Comparison of ENCODE assay signal across 27 cellular contexts in the genomic region with DNA sequence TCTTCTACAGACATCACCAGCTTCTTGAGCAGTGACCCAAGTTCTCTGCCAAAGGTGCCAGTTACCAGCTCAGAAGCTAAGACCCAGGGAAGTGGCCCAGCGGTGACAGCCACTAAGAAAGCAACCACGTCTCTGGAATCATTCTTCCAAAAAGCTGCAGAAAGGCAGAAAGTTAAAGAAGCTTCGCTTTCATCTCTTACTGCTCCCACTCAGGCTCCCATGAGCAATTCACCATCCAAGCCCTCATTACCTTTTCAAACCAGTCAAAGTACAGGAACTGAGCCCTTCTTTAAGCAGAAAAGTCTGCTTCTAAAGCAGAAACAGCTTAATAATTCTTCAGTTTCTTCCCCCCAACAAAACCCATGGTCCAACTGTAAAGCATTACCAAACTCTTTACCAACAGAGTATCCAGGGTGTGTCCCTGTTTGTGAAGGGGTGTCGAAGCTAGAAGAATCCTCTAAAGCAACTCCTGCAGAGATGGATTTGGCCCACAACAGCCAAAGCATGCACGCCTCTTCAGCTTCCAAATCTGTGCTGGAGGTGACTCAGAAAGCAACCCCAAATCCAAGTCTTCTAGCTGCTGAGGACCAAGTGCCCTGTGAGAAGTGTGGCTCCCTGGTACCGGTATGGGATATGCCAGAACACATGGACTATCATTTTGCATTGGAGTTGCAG. TPM values are rescaled to one million over a fixed set of nuclear protein-coding genes. Genes with fewer than 3 reads are reported as not detected.
DNase-seq lines count a peak whose midpoint lies in the region; FAIRE-seq and TF ChIP-seq lines count a peak whose summit lies in the region.
"Had no signal": no experiment of that assay in that cellular context is flagged by ENCODE, and none has a peak within 500 bp of the region (broad histone marks: within the 10 kb centered on the region; RNA-seq: fewer than 3 reads in every experiment).

No MANE protein-coding gene starts in this region.

- H3K27ac Mint-ChIP-seq in astrocyte (ENCODE audit: unreplicated experiment): no peak overlapping the region
- H3K27ac Mint-ChIP-seq: activated naive CD8-positive, alpha-beta T cell treated with anti-CD3 and anti-CD28 coated beads, Interleukin-2, amount 50 U/mL, for 24 hours; stimulated activated memory B cell treated with anti-CD40 and anti-IgM and Interleukin-4, amounts not matched to agents 10 μg/mL and 1 μg/mL and 100 μg/mL, for 72 hours had no signal

- H3K27me3 Mint-ChIP-seq in astrocyte (ENCODE audit: low read depth, unreplicated experiment): no peaks in the 10 kb centered on the region
- H3K27me3 Mint-ChIP-seq: activated naive CD8-positive, alpha-beta T cell treated with anti-CD3 and anti-CD28 coated beads, Interleukin-2, amount 50 U/mL, for 24 hours; stimulated activated memory B cell treated with anti-CD40 and anti-IgM and Interleukin-4, amounts not matched to agents 10 μg/mL and 1 μg/mL and 100 μg/mL, for 72 hours had no signal

- CTCF ChIA-PET in HEK293 (lab: Yijun Ruan, JAX): interaction anchor here (0.6 to 1.3 kb wide), 4 partner anchors 12 to 159 kb away, joined by 3 read pairs; no protein-coding TSS in a partner anchor

- no peaks in the 10 kb centered on the region for H3K9me3 Mint-ChIP-seq in astrocyte (ENCODE audit: unreplicated experiment)
- H3K9me3 Mint-ChIP-seq: activated naive CD8-positive, alpha-beta T cell treated with anti-CD3 and anti-CD28 coated beads, Interleukin-2, amount 50 U/mL, for 24 hours; immature natural killer cell; stimulated activated memory B cell treated with anti-CD40 and anti-IgM and Interleukin-4, amounts not matched to agents 10 μg/mL and 1 μg/mL and 100 μg/mL, for 72 hours had no signal

- peaks cover 13% of the 10 kb centered on the region for H3K4me1 Mint-ChIP-seq in astrocyte (ENCODE audit: low read depth, unreplicated experiment)
- H3K4me1 Mint-ChIP-seq: activated naive CD8-positive, alpha-beta T cell treated with anti-CD3 and anti-CD28 coated beads, Interleukin-2, amount 50 U/mL, for 24 hours; immature natural killer cell had no signal

- no peak for TF ChIP-seq CTCF in 22Rv1 (IDR thresholded peaks at IDR 0.05)
- no peak for TF ChIP-seq CTCF in HEK293 (tag by site-specific recombination; IDR thresholded peaks at IDR 0.05)
- no peak for TF ChIP-seq CTCF in astrocyte (IDR thresholded peaks at IDR 0.05; ENCODE audit: insufficient read depth, low read depth, low read length)
- no peak for TF ChIP-seq CTCF in stomach (IDR thresholded peaks at IDR 0.05)

- no peak for TF ChIP-seq EP300 in stomach (IDR thresholded peaks at IDR 0.05)

- no peak for FAIRE-seq in astrocyte (lab: Jason Lieb, UNC)
- FAIRE-seq: GM12891 had no signal

- no peak overlapping the region for H2AFZ ChIP-seq in astrocyte (ENCODE audit: low read depth, low read length)

- no peak overlapping the region for H3K4me2 ChIP-seq in astrocyte (ENCODE audit: low read length)
- H3K4me2 ChIP-seq: BLaER1, KMS-11 had no signal

- no peaks in the 10 kb centered on the region for H3K79me2 ChIP-seq in astrocyte (ENCODE audit: insufficient read depth, low read length)

- peaks cover 48 to 61% of the 10 kb centered on the region in 2 experiments for H3K36me3 ChIP-seq in HEK293 (ENCODE audit: control insufficient read depth in 2 of 2, insufficient read depth in 1 of 2, low read length in 2 of 2)
- H3K36me3 ChIP-seq in astrocyte (ENCODE audit: insufficient read depth, low read length): peaks cover 40% of the 10 kb centered on the region
- peaks cover 19 to 71% (median 57%) of the 10 kb centered on the region in 4 donors for H3K36me3 ChIP-seq in stomach
- H3K36me3 ChIP-seq: ovary had no signal

- intact Hi-C loops in head of caudate nucleus (cut with DNase I) (no loop called here), stomach (cut with DNase I; ENCODE audit: low total_unique reads) (no loop called here)

- H4K20me1 ChIP-seq in astrocyte (ENCODE audit: insufficient read depth, low read length): peaks cover 3% of the 10 kb centered on the region
- H4K20me1 ChIP-seq: BLaER1 had no signal

- H3K4me3 ChIP-seq in HEK293 (ENCODE audit: low read depth, low read length) (no peak overlapping the region), astrocyte (ENCODE audit: insufficient read depth, low read depth, low read length) (no peak overlapping the region), stomach (no peak overlapping the region)
- H3K4me3 ChIP-seq: BLaER1, ovary, vagina had no signal

- H3K9me3 ChIP-seq in HEK293 (ENCODE audit: control insufficient read depth, insufficient read depth, low read depth, low read length): no peaks in the 10 kb centered on the region
- H3K9me3 ChIP-seq in astrocyte (ENCODE audit: insufficient read depth, low read depth, low read length): no peaks in the 10 kb centered on the region
- no peaks in the 10 kb centered on the region for H3K9me3 ChIP-seq in stomach
- H3K9me3 ChIP-seq: BLaER1, ovary, vagina had no signal

- 92 to 97% (median 94%) methylated on average over 5 to 6 of the region's 6 CpGs for whole genome bisulfite sequencing in stomach, 5 donors

- no peak for TF ChIP-seq POLR2A in stomach (IDR thresholded peaks at IDR 0.05)

- DNase-seq in astrocyte (ENCODE audit: low read depth) (no peak), head of caudate nucleus (peak in 26 of 42 donors; percentile 5 to 76 (median 36)), NCI-H1417 treated with DMSO at 0.1 percent for 48 hours (lab: John Stamatoyannopoulos, UW) (no peak), stomach (no peak), SW480 (ENCODE audit: low spot score) (no peak)
- no peak for DNase-seq in activated CD4-positive, alpha-beta T cell treated with anti-CD3 and anti-CD28 coated beads, Interleukin-2, amount 50 U/mL, for 48 hours
- DNase-seq: activated naive CD4-positive, alpha-beta T cell; activated naive CD8-positive, alpha-beta T cell treated with anti-CD3 and anti-CD28 coated beads, Interleukin-2, amount 50 U/mL, for 24 hours; cerebellar nuclear complex; DMS153; H7; immature natural killer cell; left cardiac atrium; NCI-H1436; NCI-H2081 treated with DMSO at 0.1 percent for 48 hours; NCI-H226; NCI-H526 treated with DMSO at 0.1 percent for 48 hours; ovary; Right ventricle myocardium superior had no signal

- peaks cover 23% of the 10 kb centered on the region for H3K36me3 Mint-ChIP-seq in astrocyte (ENCODE audit: low read depth, unreplicated experiment)

- POLR2A ChIA-PET in HEK293 (lab: Yijun Ruan, JAX): interaction anchor here (0.7 to 1.2 kb wide), 3 partner anchors 9 to 16 kb away, joined by 3 to 9 read pairs (median 4); partner anchors contain the start of gene GTPBP2

- H3K27me3 ChIP-seq in astrocyte (ENCODE audit: insufficient read depth, low read length) (no peaks in the 10 kb centered on the region), stomach (no peaks in the 10 kb centered on the region)
- H3K27me3 ChIP-seq: BLaER1, ovary, vagina had no signal

- H3K9ac ChIP-seq in astrocyte (ENCODE audit: low read length): no peak overlapping the region
- H3K9ac ChIP-seq: BLaER1, KMS-11 had no signal

- H3K27ac ChIP-seq in 22Rv1 (peak overlapping the region; percentile 7; the same call in 1 of the 2 replicates), HEK293 (ENCODE audit: extremely low read depth, low read depth, low read length) (peak overlapping the region; percentile 17; the same call in 1 of the 2 replicates), astrocyte (ENCODE audit: low read depth, low read length) (no peak overlapping the region), stomach (no peak overlapping the region)
- H3K27ac ChIP-seq: BLaER1, KMS-11, ovary, vagina had no signal

- H3K4me3 Mint-ChIP-seq in astrocyte (ENCODE audit: unreplicated experiment): peak overlapping the region; percentile 27
- H3K4me3 Mint-ChIP-seq: activated naive CD8-positive, alpha-beta T cell treated with anti-CD3 and anti-CD28 coated beads, Interleukin-2, amount 50 U/mL, for 24 hours; immature natural killer cell; stimulated activated memory B cell treated with anti-CD40 and anti-IgM and Interleukin-4, amounts not matched to agents 10 μg/mL and 1 μg/mL and 100 μg/mL, for 72 hours had no signal

- H3K4me1 ChIP-seq in HEK293 (ENCODE audit: control insufficient read depth, insufficient read depth, low read length): no peaks in the 10 kb centered on the region
- H3K4me1 ChIP-seq in astrocyte (ENCODE audit: insufficient read depth, low read length): no peaks in the 10 kb centered on the region
- peaks cover 0 to 3% (median 0%) of the 10 kb centered on the region in 4 donors for H3K4me1 ChIP-seq in stomach
- H3K4me1 ChIP-seq: vagina had no signal

TF ChIP-seq in HEK293, 187 proteins besides CTCF, POLR2A, EP300 and RAD21:
- TF ChIP-seq ZNF600 (tag by site-specific recombination; IDR thresholded peaks at IDR 0.05) (0 out of 2 replicates have a peak, but pooled peaks have one; percentile 28), HOXC10 (CRISPR knock-in tag; IDR thresholded peaks at IDR 0.05) (no peak)

RNA-seq across cellular contexts. Expression of gene GTPBP2, which starts 15.2 kb away (rescaled TPM):
- total RNA-seq in astrocyte (86.6 and 90.6 TPM in 2 replicates), stomach (10 to 100 TPM; 32.6 to 83.8 (median 66.3) TPM)
- 10 to 100 TPM; 26.3 to 48.4 (median 42.3) TPM for polyA plus RNA-seq in stomach

RNA-seq across cellular contexts. Expression of gene MAD2L1BP, which starts 21.8 kb away (rescaled TPM):
- 28.0 and 32.2 TPM in 2 replicates for total RNA-seq in astrocyte
- 100 to 1,000 TPM in 1 of 5 donors, 10 to 100 TPM in 3, 1 to 10 TPM in 1; 7.8 to 282 (median 21.8) TPM for total RNA-seq in stomach
- 10 to 100 TPM; 21.1 to 33.9 (median 23.3) TPM for polyA plus RNA-seq in stomach

RNA-seq across cellular contexts. Expression of gene RSPH9, which starts 31.0 kb away (rescaled TPM):
- 0.30 and 0.55 TPM in 2 replicates for total RNA-seq in astrocyte
- total RNA-seq in stomach: under 1 TPM in 1 of 5 donors, not detected in 4; 0.18 TPM
- under 1 TPM; 0.28 to 0.92 (median 0.56) TPM for polyA plus RNA-seq in stomach
- total RNA-seq: T-helper 2 cell treated with Interferon-gamma antibody and Interleukin-4, amounts not matched to agents 100 ng/mL and 5 ng/mL, for 36 hours had no signal

RNA-seq across cellular contexts. Expression of gene POLH, which starts 37.9 kb away (rescaled TPM):
- total RNA-seq in astrocyte (53.0 and 58.0 TPM in 2 replicates), stomach (10 to 100 TPM in 1 of 5 donors, 1 to 10 TPM in 4; 5.8 to 47.8 (median 7.9) TPM)
- 1 to 10 TPM; 1.8 to 6.9 (median 2.4) TPM for polyA plus RNA-seq in stomach

RNA-seq across cellular contexts. Expression of gene XPO5, which starts 38.0 kb away (rescaled TPM):
- total RNA-seq in astrocyte (53.0 and 62.6 TPM in 2 replicates), stomach (10 to 100 TPM in 4 of 5 donors, 1 to 10 TPM in 1; 4.6 to 46.1 (median 27.7) TPM)
- polyA plus RNA-seq in stomach: 10 to 100 TPM in 1 of 3 donors, 1 to 10 TPM in 2; 5.5 to 10.7 (median 5.7) TPM

Comparison
In these comparisons a context has a peak if more than half of its experiments do, and no peak if none do; other contexts are left out.
1. H3K27ac ChIP-seq: peak in 22Rv1 (single experiment) and HEK293 (single experiment); none in astrocyte (single experiment) and stomach (0 of 5).
2. DNase-seq: peak in head of caudate nucleus (26 of 42); none in astrocyte (single experiment), activated CD4-positive, alpha-beta T cell treated with anti-CD3 and anti-CD28 coated beads, Interleukin-2, amount 50 U/mL, for 48 hours (0 of 2), NCI-H1417 treated with DMSO at 0.1 percent for 48 hours (single experiment), stomach (single experiment) and SW480 (single experiment).